24 cellular contexts compared by ENCODE assay signal in genomic region chr5:32503261-32503660, GRCh38.
"Had no signal": no experiment of that assay in that cellular context is flagged by ENCODE, and none has a peak within 500 bp of the region (broad histone marks: within the 10 kb centered on the region; RNA-seq: fewer than 3 reads in every experiment).

No MANE protein-coding gene starts in this region.

- H3K27ac ChIP-seq: coronary artery, esophagus squamous epithelium, gastrocnemius medialis, left lung, neutrophil, parathyroid adenoma, right lobe of liver, spleen, thoracic aorta, tibial nerve, upper lobe of left lung had no signal

- H3K9me3 ChIP-seq: esophagus squamous epithelium, gastrocnemius medialis, left lung, neutrophil, right lobe of liver, spleen, thoracic aorta, tibial nerve, upper lobe of left lung had no signal

- H3K9ac ChIP-seq: parathyroid adenoma had no signal

- H3K27me3 ChIP-seq: right lobe of liver, upper lobe of left lung had no signal

- H3K36me3 Mint-ChIP-seq: naive thymus-derived CD8-positive, alpha-beta T cell; stimulated activated memory B cell treated with anti-CD40 and anti-IgM and Interleukin-4, amounts not matched to agents 10 μg/mL and 1 μg/mL and 100 μg/mL, for 72 hours had no signal

- ATAC-seq: effector memory CD8-positive, alpha-beta T cell; gastrocnemius medialis; left cardiac atrium; left lung; naive thymus-derived CD8-positive, alpha-beta T cell; right lobe of liver; stimulated activated memory B cell treated with anti-CD40 and anti-IgM and Interleukin-4, amounts not matched to agents 10 μg/mL and 1 μg/mL and 100 μg/mL, for 72 hours had no signal

- H3K4me3 ChIP-seq: coronary artery, esophagus squamous epithelium, gastrocnemius medialis, left lung, right lobe of liver, spleen, thoracic aorta, tibial nerve, upper lobe of left lung had no signal

- H3K9me3 Mint-ChIP-seq: central memory CD8-positive, alpha-beta T cell; effector memory CD8-positive, alpha-beta T cell; naive thymus-derived CD8-positive, alpha-beta T cell; stimulated activated memory B cell treated with anti-CD40 and anti-IgM and Interleukin-4, amounts not matched to agents 10 μg/mL and 1 μg/mL and 100 μg/mL, for 72 hours; stimulated activated naive CD8-positive, alpha-beta T cell treated with anti-CD3 and anti-CD28 coated beads, Interleukin-15, Interleukin-2, amounts not matched to agents 100 ng/mL and 50 ng/mL, for 24 hours had no signal

- H2AFZ ChIP-seq: parathyroid adenoma had no signal

- DNase-seq: dermis blood vessel endothelial cell; effector memory CD8-positive, alpha-beta T cell; erythroblast; esophagus squamous epithelium; foreskin fibroblast; gastrocnemius medialis; head of caudate nucleus; left cardiac atrium; left lung; mesenchymal stem cell; naive thymus-derived CD8-positive, alpha-beta T cell; right lobe of liver; spleen; stimulated activated CD4-positive, alpha-beta T cell treated with anti-CD3 and anti-CD28 coated beads, Interleukin-4, amount 100 ng/mL, for 4 hours had no signal

- H3K4me1 ChIP-seq: right lobe of liver had no signal

- H3K79me2 ChIP-seq: parathyroid adenoma had no signal

- H3K4me3 Mint-ChIP-seq: central memory CD8-positive, alpha-beta T cell; effector memory CD8-positive, alpha-beta T cell; naive thymus-derived CD8-positive, alpha-beta T cell; stimulated activated memory B cell treated with anti-CD40 and anti-IgM and Interleukin-4, amounts not matched to agents 10 μg/mL and 1 μg/mL and 100 μg/mL, for 72 hours; stimulated activated naive CD8-positive, alpha-beta T cell treated with anti-CD3 and anti-CD28 coated beads, Interleukin-15, Interleukin-2, amounts not matched to agents 100 ng/mL and 50 ng/mL, for 24 hours had no signal

- H3K27ac Mint-ChIP-seq: effector memory CD8-positive, alpha-beta T cell; progenitor cell of endocrine pancreas; stimulated activated memory B cell treated with anti-CD40 and anti-IgM and Interleukin-4, amounts not matched to agents 10 μg/mL and 1 μg/mL and 100 μg/mL, for 72 hours; stimulated activated naive CD8-positive, alpha-beta T cell treated with anti-CD3 and anti-CD28 coated beads, Interleukin-15, Interleukin-2, amounts not matched to agents 100 ng/mL and 50 ng/mL, for 24 hours had no signal

- H3K36me3 ChIP-seq: esophagus squamous epithelium, gastrocnemius medialis, left lung, neutrophil, right lobe of liver, spleen, thoracic aorta, tibial nerve, upper lobe of left lung had no signal
